In the genomic region with DNA sequence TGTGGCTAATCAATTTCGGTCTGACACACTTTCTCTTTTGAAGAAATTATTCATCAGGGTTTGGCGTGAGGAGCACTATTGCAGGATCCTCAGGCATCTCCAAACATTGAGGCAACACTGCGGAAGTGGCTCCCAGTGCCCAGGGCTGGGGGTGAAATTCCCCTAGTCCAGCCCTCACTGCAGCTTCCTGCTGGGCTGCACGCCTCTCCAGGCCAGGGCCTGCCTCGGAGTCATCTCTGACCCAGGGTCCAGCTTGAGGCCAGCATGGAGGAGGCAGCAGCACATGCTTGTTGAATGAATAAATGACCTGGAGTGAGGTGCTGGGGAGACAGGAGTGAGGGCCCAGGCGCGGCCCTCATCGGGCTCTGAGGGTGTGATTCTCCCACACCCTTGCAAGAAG, we compare ENCODE assay signal across 26 cellular contexts. TPM values are rescaled to one million over a fixed set of nuclear protein-coding genes. Genes with fewer than 3 reads are reported as not detected.
"Had no signal": no experiment of that assay in that cellular context is flagged by ENCODE, and none has a peak within 500 bp of the region (broad histone marks: within the 10 kb centered on the region; RNA-seq: fewer than 3 reads in every experiment).

No MANE protein-coding gene starts in this region.

- DNase-seq: effector memory CD4-positive, alpha-beta T cell; gastrocnemius medialis; heart right ventricle; hypothalamus; lower lobe of right lung; midbrain; naive B cell; occipital lobe; stimulated activated CD4-positive, alpha-beta T cell treated with anti-CD3 and anti-CD28 coated beads, Interleukin-2, amount 100 ng/mL, for 24 hours; stimulated activated CD4-positive, alpha-beta T cell treated with anti-CD3 and anti-CD28 coated beads, Interleukin-4, amount 100 ng/mL, for 4 hours; stimulated activated naive B cell treated with anti-CD40 and anti-IgM and Interleukin-4, amounts not matched to agents 10 μg/mL and 1 μg/mL and 100 μg/mL, for 72 hours; stomach; substantia nigra; transverse colon had no signal

- H3K4me3 ChIP-seq: esophagus muscularis mucosa, gastrocnemius medialis, heart right ventricle, left lung, lower lobe of right lung, prostate gland, skin epidermis, stomach, thoracic aorta, transverse colon had no signal

- ATAC-seq: gastrocnemius medialis; left lung; lower lobe of right lung; sciatic nerve; stimulated activated naive B cell treated with anti-CD40 and anti-IgM and Interleukin-4, amounts not matched to agents 10 μg/mL and 1 μg/mL and 100 μg/mL, for 72 hours had no signal

- H3K27me3 ChIP-seq: esophagus muscularis mucosa, gastrocnemius medialis, heart right ventricle, left lung, stomach, transverse colon had no signal

- H3K36me3 ChIP-seq: esophagus muscularis mucosa, gastrocnemius medialis, heart right ventricle, left lung, lower lobe of right lung, prostate gland, stomach, thoracic aorta, transverse colon had no signal

- H3K9ac ChIP-seq: parathyroid adenoma had no signal

- H3K79me2 ChIP-seq: parathyroid adenoma had no signal

- H3K27ac ChIP-seq: esophagus muscularis mucosa, gastrocnemius medialis, left lung, lower lobe of right lung, parathyroid adenoma, prostate gland, skin epidermis, thoracic aorta, transverse colon had no signal

- H3K9me3 ChIP-seq: esophagus muscularis mucosa, gastrocnemius medialis, heart right ventricle, left lung, lower lobe of right lung, prostate gland, stomach, thoracic aorta, transverse colon had no signal

- FAIRE-seq: endometrium, islet of Langerhans had no signal

RNA-seq across cellular contexts. Expression of gene RD3L, which starts 50.1 kb away (rescaled TPM):
- total RNA-seq: esophagus muscularis mucosa, fibroblast of villous mesenchyme, gastrocnemius medialis, left lung, lower lobe of right lung, occipital lobe, prostate gland, renal cortical epithelial cell, sciatic nerve, stomach, thoracic aorta, transverse colon, ureter had no signal
- polyA plus RNA-seq: stomach had no signal
